ENCODE assay signal across 11 cellular contexts in genomic region chr9:114804504-114804903, GRCh38. TPM values are rescaled to one million over a fixed set of nuclear protein-coding genes. Genes with fewer than 3 reads are reported as not detected.
DNase-seq lines count a peak whose midpoint lies in the region; FAIRE-seq and TF ChIP-seq lines count a peak whose summit lies in the region.
"Had no signal": no experiment of that assay in that cellular context is flagged by ENCODE, and none has a peak within 500 bp of the region (broad histone marks: within the 10 kb centered on the region; RNA-seq: fewer than 3 reads in every experiment).

No MANE protein-coding gene starts in this region.

- peaks cover 3% of the 10 kb centered on the region for H3K27me3 Mint-ChIP-seq in nephron (ENCODE audit: low read depth)

- FAIRE-seq in endometrium (lab: Jason Lieb, UNC) = peak; percentile 21
- no peak for FAIRE-seq in frontal cortex (lab: Jason Lieb, UNC)
- FAIRE-seq: G401.6 had no signal

- H3K9me3 Mint-ChIP-seq in nephron = no peaks in the 10 kb centered on the region
- H3K9me3 Mint-ChIP-seq: natural killer cell treated with Interleukin-12 subunit alpha and Interleukin-12 subunit beta and Interleukin-15 and Interleukin-18, amount 100 ng/mL, for 72 hours had no signal

- peaks cover 45% of the 10 kb centered on the region for H3K4me1 Mint-ChIP-seq in nephron

- H3K4me3 ChIP-seq in coronary artery = no peak overlapping the region

- H3K27ac ChIP-seq in coronary artery = no peak overlapping the region

- peak overlapping the region; percentile 95 to 98 (median 96) for H3K27ac Mint-ChIP-seq in nephron
- H3K27ac Mint-ChIP-seq: natural killer cell treated with Interleukin-12 subunit alpha and Interleukin-12 subunit beta and Interleukin-15 and Interleukin-18, amount 100 ng/mL, for 72 hours had no signal

- H3K4me3 Mint-ChIP-seq in nephron = peak overlapping the region; percentile 55 to 79 (median 73)
- H3K4me3 Mint-ChIP-seq: natural killer cell treated with Interleukin-12 subunit alpha and Interleukin-12 subunit beta and Interleukin-15 and Interleukin-18, amount 100 ng/mL, for 72 hours had no signal

- TF ChIP-seq CTCF in nephron (IDR thresholded peaks at IDR 0.05; ENCODE audit: unreplicated experiment in 3 of 3) (no peak), coronary artery (IDR thresholded peaks at IDR 0.05) (no peak)

- DNase-seq in Daoy (ENCODE audit: low read depth) (peak; percentile 74), NCI-H2196 treated with DMSO at 0.1 percent for 48 hours (lab: John Stamatoyannopoulos, UW; ENCODE audit: unreplicated experiment) (peak; percentile 12), RPMI8226 (no peak), frontal cortex (ENCODE audit: low spot score in 2 of 2) (no peak), coronary artery (ENCODE audit: low spot score) (no peak)
- no peak for DNase-seq in stimulated activated CD4-positive, alpha-beta T cell treated with anti-CD3 and anti-CD28 coated beads, Interleukin-4, amount 100 ng/mL, for 1 hour
- DNase-seq: activated CD8-positive, alpha-beta memory T cell treated with anti-CD3 and anti-CD28 coated beads for 24 hours had no signal

- peaks cover 11% of the 10 kb centered on the region for H3K36me3 Mint-ChIP-seq in nephron (ENCODE audit: low read depth)
- H3K36me3 Mint-ChIP-seq: natural killer cell treated with Interleukin-12 subunit alpha and Interleukin-12 subunit beta and Interleukin-15 and Interleukin-18, amount 100 ng/mL, for 72 hours had no signal

RNA-seq across cellular contexts. Expression of gene TNFSF15, which starts 1.3 kb away (rescaled TPM):
- under 0.01 TPM in 1 of 2 replicates, not detected in the other for total RNA-seq in Daoy (2014; rRNA removed; shearing (Covaris generic))
- total RNA-seq in frontal cortex = under 0.01 TPM

Comparison
In these comparisons a context has a peak if more than half of its experiments do, and no peak if none do; other contexts are left out.
1. DNase-seq: peak in Daoy (single experiment) and NCI-H2196 treated with DMSO at 0.1 percent for 48 hours (single experiment); none in RPMI8226 (single experiment), frontal cortex (0 of 2), coronary artery (single experiment) and stimulated activated CD4-positive, alpha-beta T cell treated with anti-CD3 and anti-CD28 coated beads, Interleukin-4, amount 100 ng/mL, for 1 hour (single experiment).